Comparison of ENCODE assay signal across 13 cellular contexts in genomic region chr4:85707591-85707990, GRCh38.
DNase-seq lines count a peak whose midpoint lies in the region; ATAC-seq and TF ChIP-seq lines count a peak whose summit lies in the region.
"Had no signal": no experiment of that assay in that cellular context is flagged by ENCODE, and none has a peak within 500 bp of the region (broad histone marks: within the 10 kb centered on the region; RNA-seq: fewer than 3 reads in every experiment).

No MANE protein-coding gene starts in this region.

- H3K27ac ChIP-seq in RWPE1: no peak overlapping the region

- peak; percentile 80 for ATAC-seq in GM19397 (IDR thresholded peaks at IDR 0.05; ENCODE audit: unreplicated experiment)
- ATAC-seq in HG03039 (IDR thresholded peaks at IDR 0.05; ENCODE audit: unreplicated experiment): peak; percentile 58
- ATAC-seq: CD8-positive, alpha-beta T cell had no signal

- peak; percentile 36 for DNase-seq in EH (ENCODE audit: low read depth)
- DNase-seq in NOMO-1 treated with dmso at 0.1 percent for 144 hours (lab: John Stamatoyannopoulos, UW; ENCODE audit: unreplicated experiment): peak; percentile 32
- DNase-seq in stimulated activated CD4-positive, alpha-beta T cell treated with anti-CD3 and anti-CD28 coated beads, Interleukin-2, amount 100 ng/mL, for 24 hours: no peak
- no peak for DNase-seq in activated gamma-delta T cell (lab: John Stamatoyannopoulos, UW)
- no peak for DNase-seq in activated naive CD4-positive, alpha-beta T cell treated with anti-CD3 and anti-CD28 coated beads, Interleukin-2, amount 50 U/mL, for 16 hours
- DNase-seq in RWPE1 (ENCODE audit: low spot score): no peak
- DNase-seq: activated naive CD4-positive, alpha-beta T cell; CD8-positive, alpha-beta T cell; HCEC 1CT; NCI-H1930; T-helper 2 cell had no signal

- no peak for TF ChIP-seq CTCF in RWPE1 (conservative IDR thresholded peaks at IDR 0.05; ENCODE audit: low read depth)

- CTCF ChIA-PET in RWPE1 (lab: Yijun Ruan, JAX): no interaction called here

- POLR2A ChIA-PET in RWPE1 (lab: Yijun Ruan, JAX; ENCODE audit: low non-redundant PET): no interaction called here

Comparison
In these comparisons a context has a peak if more than half of its experiments do, and no peak if none do; other contexts are left out.
1. DNase-seq: peak in EH (single experiment) and NOMO-1 treated with dmso at 0.1 percent for 144 hours (single experiment); none in stimulated activated CD4-positive, alpha-beta T cell treated with anti-CD3 and anti-CD28 coated beads, Interleukin-2, amount 100 ng/mL, for 24 hours (0 of 2), activated gamma-delta T cell (single experiment), activated naive CD4-positive, alpha-beta T cell treated with anti-CD3 and anti-CD28 coated beads, Interleukin-2, amount 50 U/mL, for 16 hours (single experiment) and RWPE1 (single experiment).